ENCODE assay signal across 9 cellular contexts in genomic region chr1:153490272-153491051, GRCh38. TPM values are rescaled to one million over a fixed set of nuclear protein-coding genes. Genes with fewer than 3 reads are reported as not detected.
DNase-seq lines count a peak whose midpoint lies in the region; ATAC-seq and TF ChIP-seq lines count a peak whose summit lies in the region.
"Had no signal": no experiment of that assay in that cellular context is flagged by ENCODE, and none has a peak within 500 bp of the region (broad histone marks: within the 10 kb centered on the region; RNA-seq: fewer than 3 reads in every experiment).

No MANE protein-coding gene starts in this region.

- H3K27ac ChIP-seq in AG04450 (ENCODE audit: low read depth, low read length) (peak overlapping the region; percentile 85), Panc1 (ENCODE audit: low read length) (peak overlapping the region; percentile 52), gastrocnemius medialis (peak overlapping the region; percentile 82 to 90 (median 86))
- H3K27ac ChIP-seq: VCaP had no signal

- no peak for TF ChIP-seq RAD21 in Ishikawa (IDR thresholded peaks at IDR 0.05; ENCODE audit: low read depth)

- intact Hi-C loops in Panc1 (cut with micrococcal nuclease; ENCODE audit: unreplicated experiment) (loop anchor here (10.0 kb wide), 1 partner anchor 86 kb away; no protein-coding TSS in a partner anchor), gastrocnemius medialis (cut with DNase I; ENCODE audit: low total_unique reads) (loop anchor here (1.0 to 2.0 kb wide), 2 partner anchors 76 to 96 kb away; no protein-coding TSS in a partner anchor)

- no peaks in the 10 kb centered on the region for H3K36me3 Mint-ChIP-seq in WTC11

- H3K36me3 ChIP-seq in Panc1 (ENCODE audit: control insufficient read depth, insufficient read depth, low read length) (no peaks in the 10 kb centered on the region), gastrocnemius medialis (no peaks in the 10 kb centered on the region)

- POLR2A ChIA-PET in AG04450 (lab: Yijun Ruan, JAX) (interaction anchor here (0.8 to 1.0 kb wide), 3 partner anchors 16 to 137 kb away, joined by 3 to 5 read pairs (median 4); partner anchors contain the start of gene S100A13), Panc1 (lab: Charles Lee) (no interaction called here), WTC11 (lab: Charles Lee) (no interaction called here)

- DNase-seq in AG04450 (ENCODE audit: low read depth, low spot score) (peak; percentile 81), Panc1 (ENCODE audit: low read depth, low spot score) (peak; percentile 93), fibroblast of the conjunctiva (ENCODE audit: low read depth) (peak; percentile 81), gastrocnemius medialis (peak; percentile 92 to 96), WTC11 (ENCODE audit: low spot score) (no peak)

- no peak overlapping the region for H3K27ac Mint-ChIP-seq in WTC11

- TF ChIP-seq CTCF in AG04450 (IDR thresholded peaks at IDR 0.05; ENCODE audit: low read depth, low read length) (no peak), Panc1 (IDR thresholded peaks at IDR 0.05) (no peak), gastrocnemius medialis (IDR thresholded peaks at IDR 0.05 in 4 of 5, conservative IDR thresholded peaks at IDR 0.05 in 1 of 5) (no peak), WTC11 (IDR thresholded peaks at IDR 0.05) (no peak)

- ATAC-seq in Panc1 (peak; percentile 89), gastrocnemius medialis (peak; percentile 95 to 97), WTC11 (no peak), HG02970 (IDR thresholded peaks at IDR 0.05; ENCODE audit: low FRiP score, unreplicated experiment) (no peak), GM21423 (IDR thresholded peaks at IDR 0.05; ENCODE audit: unreplicated experiment) (no peak)

- TF ChIP-seq EP300 in Ishikawa (IDR thresholded peaks at IDR 0.05; ENCODE audit: borderline replicate concordance) = no peak

- H3K4me1 Mint-ChIP-seq in WTC11 = peaks cover 22% of the 10 kb centered on the region

- no peaks in the 10 kb centered on the region for H3K9me3 Mint-ChIP-seq in WTC11

- in situ Hi-C loops in Panc1 (cut with HindIII; ENCODE audit: low pct_unique_long_range_greater_than_20kb, low sequenced_read_pairs) (loop anchor here (10.0 kb wide), 1 partner anchor 136 kb away; the partner anchor contains the start of gene S100A9), gastrocnemius medialis (cut with MboI; ENCODE audit: low sequenced_read_pairs in 4 of 4) (loop anchor here in 2 of 4 donors (5.0 to 10.0 kb wide), 2 partner anchors 136 to 138 kb away; partner anchors contain the start of gene S100A9 (in 1 of the 2))

- H3K27me3 ChIP-seq in AG04450 (ENCODE audit: control insufficient read depth, insufficient read depth, low read length) = peaks cover 14% of the 10 kb centered on the region
- H3K27me3 ChIP-seq in Panc1 (ENCODE audit: control insufficient read depth, insufficient read depth, low read length) = no peaks in the 10 kb centered on the region
- H3K27me3 ChIP-seq in gastrocnemius medialis = no peaks in the 10 kb centered on the region

- no peaks in the 10 kb centered on the region; the same call in 1 of the 2 replicates for H3K27me3 Mint-ChIP-seq in WTC11 (ENCODE audit: low read depth)

- no peak for TF ChIP-seq POLR2A in gastrocnemius medialis (IDR thresholded peaks at IDR 0.05)

- peaks cover 15% of the 10 kb centered on the region for H3K4me1 ChIP-seq in Panc1 (ENCODE audit: control insufficient read depth, insufficient read depth, low read length)
- H3K4me1 ChIP-seq in gastrocnemius medialis = peaks cover 27 to 30% of the 10 kb centered on the region in 2 donors

- H3K4me3 ChIP-seq in AG04450 (ENCODE audit: low read depth, low read length) (peak overlapping the region; percentile 25), Panc1 (ENCODE audit: low read depth in 2 of 2, low read length in 2 of 2) (peak overlapping the region in 1 of 2 experiments; percentile 12; a peak in 1 of 4 replicates), gastrocnemius medialis (no peak overlapping the region)

- no peak overlapping the region for H3K4me3 Mint-ChIP-seq in WTC11

- CTCF ChIA-PET in AG04450 (lab: Charles Lee) = interaction anchor here (0.8 to 13.0 kb wide), 3 partner anchors 24 to 137 kb away, joined by 3 to 354 read pairs (median 4); partner anchors contain the start of genes S100A13 and S100A9
- CTCF ChIA-PET in Panc1 (lab: Charles Lee) = interaction anchor here (1.0 to 1.1 kb wide), 2 partner anchors 135 to 137 kb away, joined by 3 to 4 read pairs; no protein-coding TSS in a partner anchor
- CTCF ChIA-PET in WTC11 (lab: Charles Lee) = interaction anchor here (2.8 kb wide), 1 partner anchor 137 kb away, joined by 10 read pairs; no protein-coding TSS in a partner anchor

- BruUV-seq in Panc1 (replicated peaks; lab: Mats Ljungman, UMichigan) = no TSS peak

- H3K9me3 ChIP-seq in AG04450 (ENCODE audit: control insufficient read depth, insufficient read depth, low read length) = no peaks in the 10 kb centered on the region
- no peaks in the 10 kb centered on the region for H3K9me3 ChIP-seq in Panc1 (ENCODE audit: control insufficient read depth, insufficient read depth, low read depth, low read length)
- no peaks in the 10 kb centered on the region for H3K9me3 ChIP-seq in gastrocnemius medialis

TF ChIP-seq in Ishikawa, 13 proteins besides CTCF, POLR2A, EP300 and RAD21:
- TF ChIP-seq MAX (IDR thresholded peaks at IDR 0.05) (no peak), CEBPB (IDR thresholded peaks at IDR 0.05) (peak; percentile 22; the same call in 1 of the 2 replicates), FOXM1 (IDR thresholded peaks at IDR 0.05; ENCODE audit: borderline replicate concordance, low read depth) (no peak), YY1 (IDR thresholded peaks at IDR 0.05; ENCODE audit: low read depth) (no peak), CREB1 (IDR thresholded peaks at IDR 0.05; ENCODE audit: low read depth) (0 out of 2 replicates have a peak, but pooled peaks have one; percentile 53)

TF ChIP-seq in WTC11, 78 proteins besides CTCF, POLR2A, EP300 and RAD21 (continues in another document):
- TF ChIP-seq ETV6 (CRISPR knock-in tag; IDR thresholded peaks at IDR 0.05) (no peak), ZNF121 (CRISPR knock-in tag; IDR thresholded peaks at IDR 0.05) (no peak), E2F1 (CRISPR knock-in tag; IDR thresholded peaks at IDR 0.05) (no peak), ZSCAN18 (CRISPR knock-in tag; IDR thresholded peaks at IDR 0.05) (no peak), FOXP1 (CRISPR knock-in tag; IDR thresholded peaks at IDR 0.05; ENCODE audit: borderline replicate concordance) (no peak), USF2 (CRISPR knock-in tag; IDR thresholded peaks at IDR 0.05) (no peak)

RNA-seq across cellular contexts. Expression of gene S100A7, which starts 30.0 kb away (rescaled TPM):
- polyA plus RNA-seq in AG04450 (2011; rRNA removed) = not detected in 2 replicates
- not detected in 2 replicates for polyA minus RNA-seq in AG04450 (2011; rRNA and poly(A)+ RNA removed)
- not detected for total RNA-seq in Panc1 (2021; ENCODE audit: unreplicated experiment)
- not detected for polyA plus RNA-seq in Panc1 (2012; ENCODE audit: insufficient read length)
- not detected for total RNA-seq in gastrocnemius medialis
- total RNA-seq in WTC11 (2021) = not detected in 3 replicates

RNA-seq across cellular contexts. Expression of gene S100A6, which starts 45.3 kb away (rescaled TPM):
- 1,379 and 2,089 TPM in 2 replicates for polyA plus RNA-seq in AG04450 (2011; rRNA removed)
- polyA minus RNA-seq in AG04450 (2011; rRNA and poly(A)+ RNA removed) = 566 and 765 TPM in 2 replicates
- total RNA-seq in Panc1 (2021; ENCODE audit: unreplicated experiment) (1,986 TPM), gastrocnemius medialis (100 to 1,000 TPM; 153 to 361 (median 224) TPM), WTC11 (2021) (19.2 to 32.0 TPM (median 30.8 TPM) in 3 replicates)
- polyA plus RNA-seq in Panc1 (2012; ENCODE audit: insufficient read length) = 6,225 TPM

RNA-seq across cellular contexts. Expression of gene S100A5, which starts 50.3 kb away (rescaled TPM):
- polyA plus RNA-seq in AG04450 (2011; rRNA removed) = 0.25 and 0.42 TPM in 2 replicates
- not detected in 2 replicates for polyA minus RNA-seq in AG04450 (2011; rRNA and poly(A)+ RNA removed)
- total RNA-seq in Panc1 (2021; ENCODE audit: unreplicated experiment) = 0.72 TPM
- polyA plus RNA-seq in Panc1 (2012; ENCODE audit: insufficient read length) = 1.2 TPM
- total RNA-seq in gastrocnemius medialis = not detected
- not detected in 3 replicates for total RNA-seq in WTC11 (2021)

RNA-seq across cellular contexts. Expression of gene S100A4, which starts 55.1 kb away (rescaled TPM):
- 20.0 and 20.7 TPM in 2 replicates for polyA plus RNA-seq in AG04450 (2011; rRNA removed)
- polyA minus RNA-seq in AG04450 (2011; rRNA and poly(A)+ RNA removed) = 3.6 and 5.1 TPM in 2 replicates
- total RNA-seq in Panc1 (2021; ENCODE audit: unreplicated experiment) = 773 TPM
- polyA plus RNA-seq in Panc1 (2012; ENCODE audit: insufficient read length) = 817 TPM
- 100 to 1,000 TPM in 3 of 4 donors, 10 to 100 TPM in 1; 76.8 to 377 (median 144) TPM for total RNA-seq in gastrocnemius medialis
- 22.7 to 32.0 TPM (median 31.7 TPM) in 3 replicates for total RNA-seq in WTC11 (2021)

RNA-seq across cellular contexts. Expression of gene S100A3, which starts 58.6 kb away (rescaled TPM):
- 1.8 and 3.2 TPM in 2 replicates for polyA plus RNA-seq in AG04450 (2011; rRNA removed)
- polyA minus RNA-seq in AG04450 (2011; rRNA and poly(A)+ RNA removed) = 1.6 and 2.1 TPM in 2 replicates
- 12.0 TPM for total RNA-seq in Panc1 (2021; ENCODE audit: unreplicated experiment)
- 10.0 TPM for polyA plus RNA-seq in Panc1 (2012; ENCODE audit: insufficient read length)
- total RNA-seq in gastrocnemius medialis = 1 to 10 TPM in 1 of 4 donors, under 1 TPM in 1, not detected in 2; 0.88 to 1.6 TPM
- 0.33 TPM in 1 of 3 replicates, not detected in the others for total RNA-seq in WTC11 (2021)

Comparison
In these comparisons a context has a peak if more than half of its experiments do, and no peak if none do; other contexts are left out.
1. ATAC-seq: peak in Panc1 (single experiment) and gastrocnemius medialis (2 of 2); none in WTC11 (single experiment), HG02970 (single experiment) and GM21423 (single experiment).
2. Peak in every context shown above with its lines, with median percentiles within 50 percentile points of each other: H3K27ac ChIP-seq.